1 cellular context compared by ENCODE assay signal in the genomic region with DNA sequence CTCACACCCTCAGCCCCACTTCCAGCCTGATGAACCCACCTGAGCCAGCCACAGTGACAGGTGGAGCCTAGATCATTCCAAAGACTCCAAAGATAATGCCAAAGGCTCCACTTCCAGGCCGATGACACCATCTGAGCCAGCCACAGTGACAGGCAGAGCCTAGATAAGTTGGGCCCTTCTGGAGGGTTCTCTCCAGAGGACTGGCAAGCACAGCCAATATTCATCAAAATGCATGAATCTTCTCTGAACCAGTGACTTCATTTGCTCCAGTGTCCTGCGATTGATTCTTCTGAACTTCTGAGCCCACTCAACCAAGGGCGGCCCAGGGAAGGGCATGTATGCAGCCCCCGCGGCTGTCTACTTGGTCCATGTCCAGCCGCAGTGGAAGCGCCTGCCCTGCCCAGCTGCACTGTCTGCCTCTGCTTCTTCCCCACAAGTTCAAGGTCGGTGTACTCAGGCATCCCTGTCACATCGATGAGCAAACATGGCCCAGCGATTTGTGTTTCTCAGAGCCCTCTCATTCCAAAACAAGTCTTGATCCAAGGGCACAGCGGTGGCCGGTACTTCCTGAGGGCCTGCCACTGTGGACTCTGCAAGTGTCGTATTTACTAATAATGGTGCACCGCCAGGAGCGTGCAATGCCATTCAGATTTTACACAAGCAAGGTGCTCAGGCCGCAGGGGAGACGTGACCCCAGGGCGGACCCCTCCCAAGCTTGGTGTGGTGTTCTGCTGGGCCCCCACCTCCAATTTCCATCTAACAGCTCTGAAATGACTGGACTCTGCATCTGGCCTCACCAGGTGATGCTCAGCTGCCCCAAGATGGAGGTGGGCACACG.
TF ChIP-seq lines count a peak whose summit lies in the region.

No MANE protein-coding gene starts in this region.

TF ChIP-seq in liver, 16 proteins besides CTCF, POLR2A, EP300 and RAD21:
- peak; percentile 88 for TF ChIP-seq YY1 (IDR thresholded peaks at IDR 0.05)
- peak in 1 of 2 donors; percentile 35 for TF ChIP-seq GABPA (IDR thresholded peaks at IDR 0.05 in 1 of 2, conservative IDR thresholded peaks at IDR 0.05 in 1 of 2)
- TF ChIP-seq, protein P1, sequence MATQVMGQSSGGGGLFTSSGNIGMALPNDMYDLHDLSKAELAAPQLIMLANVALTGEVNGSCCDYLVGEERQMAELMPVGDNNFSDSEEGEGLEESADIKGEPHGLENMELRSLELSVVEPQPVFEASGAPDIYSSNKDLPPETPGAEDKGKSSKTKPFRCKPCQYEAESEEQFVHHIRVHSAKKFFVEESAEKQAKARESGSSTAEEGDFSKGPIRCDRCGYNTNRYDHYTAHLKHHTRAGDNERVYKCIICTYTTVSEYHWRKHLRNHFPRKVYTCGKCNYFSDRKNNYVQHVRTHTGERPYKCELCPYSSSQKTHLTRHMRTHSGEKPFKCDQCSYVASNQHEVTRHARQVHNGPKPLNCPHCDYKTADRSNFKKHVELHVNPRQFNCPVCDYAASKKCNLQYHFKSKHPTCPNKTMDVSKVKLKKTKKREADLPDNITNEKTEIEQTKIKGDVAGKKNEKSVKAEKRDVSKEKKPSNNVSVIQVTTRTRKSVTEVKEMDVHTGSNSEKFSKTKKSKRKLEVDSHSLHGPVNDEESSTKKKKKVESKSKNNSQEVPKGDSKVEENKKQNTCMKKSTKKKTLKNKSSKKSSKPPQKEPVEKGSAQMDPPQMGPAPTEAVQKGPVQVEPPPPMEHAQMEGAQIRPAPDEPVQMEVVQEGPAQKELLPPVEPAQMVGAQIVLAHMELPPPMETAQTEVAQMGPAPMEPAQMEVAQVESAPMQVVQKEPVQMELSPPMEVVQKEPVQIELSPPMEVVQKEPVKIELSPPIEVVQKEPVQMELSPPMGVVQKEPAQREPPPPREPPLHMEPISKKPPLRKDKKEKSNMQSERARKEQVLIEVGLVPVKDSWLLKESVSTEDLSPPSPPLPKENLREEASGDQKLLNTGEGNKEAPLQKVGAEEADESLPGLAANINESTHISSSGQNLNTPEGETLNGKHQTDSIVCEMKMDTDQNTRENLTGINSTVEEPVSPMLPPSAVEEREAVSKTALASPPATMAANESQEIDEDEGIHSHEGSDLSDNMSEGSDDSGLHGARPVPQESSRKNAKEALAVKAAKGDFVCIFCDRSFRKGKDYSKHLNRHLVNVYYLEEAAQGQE (IDR thresholded peaks at IDR 0.05) = peak; percentile 71
- TF ChIP-seq SP1 (IDR thresholded peaks at IDR 0.05) = peak; percentile 72
- TF ChIP-seq, protein P2, sequence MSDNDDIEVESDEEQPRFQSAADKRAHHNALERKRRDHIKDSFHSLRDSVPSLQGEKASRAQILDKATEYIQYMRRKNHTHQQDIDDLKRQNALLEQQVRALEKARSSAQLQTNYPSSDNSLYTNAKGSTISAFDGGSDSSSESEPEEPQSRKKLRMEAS (IDR thresholded peaks at IDR 0.05) = peak; percentile 84
- TF ChIP-seq FOXA1 (IDR thresholded peaks at IDR 0.05) = peak; percentile 79
- TF ChIP-seq EGR1 (IDR thresholded peaks at IDR 0.05; ENCODE audit: low read depth in 2 of 2) = peak in 1 of 2 donors; percentile 67
- TF ChIP-seq RXRA (IDR thresholded peaks at IDR 0.05) = peak; percentile 85 to 97
- no peak for TF ChIP-seq TAF1 (conservative IDR thresholded peaks at IDR 0.05)
- TF ChIP-seq JUND (IDR thresholded peaks at IDR 0.05) = peak in 1 of 2 donors; percentile 72
- no peak for TF ChIP-seq HNF4G (IDR thresholded peaks at IDR 0.05)
- TF ChIP-seq HNF4A (conservative IDR thresholded peaks at IDR 0.05) = peak; percentile 83 to 93
- peak; percentile 68 for TF ChIP-seq FOXA2 (IDR thresholded peaks at IDR 0.05)
- TF ChIP-seq, protein P3, sequence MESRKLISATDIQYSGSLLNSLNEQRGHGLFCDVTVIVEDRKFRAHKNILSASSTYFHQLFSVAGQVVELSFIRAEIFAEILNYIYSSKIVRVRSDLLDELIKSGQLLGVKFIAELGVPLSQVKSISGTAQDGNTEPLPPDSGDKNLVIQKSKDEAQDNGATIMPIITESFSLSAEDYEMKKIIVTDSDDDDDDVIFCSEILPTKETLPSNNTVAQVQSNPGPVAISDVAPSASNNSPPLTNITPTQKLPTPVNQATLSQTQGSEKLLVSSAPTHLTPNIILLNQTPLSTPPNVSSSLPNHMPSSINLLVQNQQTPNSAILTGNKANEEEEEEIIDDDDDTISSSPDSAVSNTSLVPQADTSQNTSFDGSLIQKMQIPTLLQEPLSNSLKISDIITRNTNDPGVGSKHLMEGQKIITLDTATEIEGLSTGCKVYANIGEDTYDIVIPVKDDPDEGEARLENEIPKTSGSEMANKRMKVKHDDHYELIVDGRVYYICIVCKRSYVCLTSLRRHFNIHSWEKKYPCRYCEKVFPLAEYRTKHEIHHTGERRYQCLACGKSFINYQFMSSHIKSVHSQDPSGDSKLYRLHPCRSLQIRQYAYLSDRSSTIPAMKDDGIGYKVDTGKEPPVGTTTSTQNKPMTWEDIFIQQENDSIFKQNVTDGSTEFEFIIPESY (IDR thresholded peaks at IDR 0.05) = peak; percentile 44
- no peak for TF ChIP-seq NR2F2 (IDR thresholded peaks at IDR 0.05)
- TF ChIP-seq, protein P4, sequence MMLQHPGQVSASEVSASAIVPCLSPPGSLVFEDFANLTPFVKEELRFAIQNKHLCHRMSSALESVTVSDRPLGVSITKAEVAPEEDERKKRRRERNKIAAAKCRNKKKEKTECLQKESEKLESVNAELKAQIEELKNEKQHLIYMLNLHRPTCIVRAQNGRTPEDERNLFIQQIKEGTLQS (IDR thresholded peaks at IDR 0.05) = no peak
